In the genomic region with DNA sequence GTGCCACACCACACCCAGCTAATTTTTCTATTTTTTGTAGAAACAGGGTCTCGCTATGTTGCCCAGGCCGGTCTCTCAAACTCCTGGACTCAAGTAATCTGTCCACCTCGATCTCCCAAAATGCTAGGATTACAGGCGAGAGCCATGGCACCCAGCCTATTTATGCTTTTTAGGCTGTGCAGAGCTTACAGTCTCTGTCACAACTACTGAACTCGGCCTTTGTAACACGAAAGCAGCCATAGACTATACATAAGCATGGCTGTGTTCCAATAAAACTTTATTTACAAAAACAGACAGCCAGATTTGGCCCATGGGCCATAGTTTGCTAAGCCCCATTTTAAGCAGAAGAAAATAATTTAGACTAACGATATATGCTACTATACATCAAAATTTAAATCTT, we compare ENCODE assay signal across 1 cellular context.
TF ChIP-seq lines count a peak whose summit lies in the region.

No MANE protein-coding gene starts in this region.

TF ChIP-seq in HepG2, 621 proteins besides CTCF, POLR2A, EP300 and RAD21:
- TF ChIP-seq RARG (CRISPR knock-in tag; IDR thresholded peaks at IDR 0.05; ENCODE audit: low read depth), result no peak
- TF ChIP-seq, protein P1, sequence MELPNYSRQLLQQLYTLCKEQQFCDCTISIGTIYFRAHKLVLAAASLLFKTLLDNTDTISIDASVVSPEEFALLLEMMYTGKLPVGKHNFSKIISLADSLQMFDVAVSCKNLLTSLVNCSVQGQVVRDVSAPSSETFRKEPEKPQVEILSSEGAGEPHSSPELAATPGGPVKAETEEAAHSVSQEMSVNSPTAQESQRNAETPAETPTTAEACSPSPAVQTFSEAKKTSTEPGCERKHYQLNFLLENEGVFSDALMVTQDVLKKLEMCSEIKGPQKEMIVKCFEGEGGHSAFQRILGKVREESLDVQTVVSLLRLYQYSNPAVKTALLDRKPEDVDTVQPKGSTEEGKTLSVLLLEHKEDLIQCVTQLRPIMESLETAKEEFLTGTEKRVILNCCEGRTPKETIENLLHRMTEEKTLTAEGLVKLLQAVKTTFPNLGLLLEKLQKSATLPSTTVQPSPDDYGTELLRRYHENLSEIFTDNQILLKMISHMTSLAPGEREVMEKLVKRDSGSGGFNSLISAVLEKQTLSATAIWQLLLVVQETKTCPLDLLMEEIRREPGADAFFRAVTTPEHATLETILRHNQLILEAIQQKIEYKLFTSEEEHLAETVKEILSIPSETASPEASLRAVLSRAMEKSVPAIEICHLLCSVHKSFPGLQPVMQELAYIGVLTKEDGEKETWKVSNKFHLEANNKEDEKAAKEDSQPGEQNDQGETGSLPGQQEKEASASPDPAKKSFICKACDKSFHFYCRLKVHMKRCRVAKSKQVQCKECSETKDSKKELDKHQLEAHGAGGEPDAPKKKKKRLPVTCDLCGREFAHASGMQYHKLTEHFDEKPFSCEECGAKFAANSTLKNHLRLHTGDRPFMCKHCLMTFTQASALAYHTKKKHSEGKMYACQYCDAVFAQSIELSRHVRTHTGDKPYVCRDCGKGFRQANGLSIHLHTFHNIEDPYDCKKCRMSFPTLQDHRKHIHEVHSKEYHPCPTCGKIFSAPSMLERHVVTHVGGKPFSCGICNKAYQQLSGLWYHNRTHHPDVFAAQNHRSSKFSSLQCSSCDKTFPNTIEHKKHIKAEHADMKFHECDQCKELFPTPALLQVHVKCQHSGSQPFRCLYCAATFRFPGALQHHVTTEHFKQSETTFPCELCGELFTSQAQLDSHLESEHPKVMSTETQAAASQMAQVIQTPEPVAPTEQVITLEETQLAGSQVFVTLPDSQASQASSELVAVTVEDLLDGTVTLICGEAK (IDR thresholded peaks at IDR 0.05), result no peak
- TF ChIP-seq, protein P1 (CRISPR knock-in tag; IDR thresholded peaks at IDR 0.05), result peak; percentile 63; the same call in 1 of the 2 replicates
